ENCODE assay signal across 8 cellular contexts in genomic region chr7:51366930-51367613, GRCh38. TPM values are rescaled to one million over a fixed set of nuclear protein-coding genes. Genes with fewer than 3 reads are reported as not detected.
DNase-seq lines count a peak whose midpoint lies in the region; ATAC-seq and TF ChIP-seq lines count a peak whose summit lies in the region.

No MANE protein-coding gene starts in this region.

- H3K36me3 Mint-ChIP-seq in neural progenitor cell (no peaks in the 10 kb centered on the region), CD14-positive monocyte (no peaks in the 10 kb centered on the region)

- H3K4me1 Mint-ChIP-seq in neural progenitor cell (peaks cover 12% of the 10 kb centered on the region), CD14-positive monocyte (no peaks in the 10 kb centered on the region)

- no peaks in the 10 kb centered on the region for H3K9me3 ChIP-seq in neural progenitor cell (ENCODE audit: low read depth)

- no peak overlapping the region for H3K9ac ChIP-seq in neural progenitor cell

- no peak overlapping the region for H3K27ac Mint-ChIP-seq in neural progenitor cell
- H3K27ac Mint-ChIP-seq in CD14-positive monocyte = no peak overlapping the region

- H3F3A ChIP-seq in neural progenitor cell (ENCODE audit: low read depth) = peaks cover 6% of the 10 kb centered on the region

- ATAC-seq in GM21367 (IDR thresholded peaks at IDR 0.05; ENCODE audit: unreplicated experiment) = peak; percentile 84
- ATAC-seq in GM18870 (IDR thresholded peaks at IDR 0.05; ENCODE audit: unreplicated experiment) = no peak

- H3K27me3 Mint-ChIP-seq in neural progenitor cell (ENCODE audit: insufficient read depth, low read depth) (peaks cover 5% of the 10 kb centered on the region), CD14-positive monocyte (ENCODE audit: low read depth in 3 of 3) (peaks cover 0 to 4% (median 2%) of the 10 kb centered on the region in 3 donors)

- no peaks in the 10 kb centered on the region for H4K20me1 ChIP-seq in neural progenitor cell (ENCODE audit: low read depth)

- peak; percentile 71 for DNase-seq in Daoy (ENCODE audit: low read depth)
- DNase-seq in M059J (ENCODE audit: low read depth) = peak; percentile 24
- DNase-seq in SK-MEL-5 (ENCODE audit: low read depth, low spot score) = peak; percentile 80
- DNase-seq in fibroblast of pulmonary artery (ENCODE audit: low read depth) = peak; percentile 55
- peak; percentile 87 for DNase-seq in neural progenitor cell (ENCODE audit: low spot score)
- no peak for DNase-seq in CD14-positive monocyte (ENCODE audit: low spot score)

- H2AFZ ChIP-seq in neural progenitor cell (replicated peaks) = peak overlapping the region; percentile 91

- H3K27ac ChIP-seq in neural progenitor cell = no peak overlapping the region

- peaks cover 7% of the 10 kb centered on the region for H3K9me3 Mint-ChIP-seq in neural progenitor cell
- peaks cover 0 to 6% (median 0%) of the 10 kb centered on the region in 7 donors for H3K9me3 Mint-ChIP-seq in CD14-positive monocyte

- H3K36me3 ChIP-seq in neural progenitor cell = no peaks in the 10 kb centered on the region

- H3K4me2 ChIP-seq in neural progenitor cell = peak overlapping the region; percentile 33

- H3K4me3 Mint-ChIP-seq in neural progenitor cell (no peak overlapping the region), CD14-positive monocyte (no peak overlapping the region)

- no peak overlapping the region for H3K4me3 ChIP-seq in fibroblast of pulmonary artery (replicated peaks; ENCODE audit: low read depth, low read length)
- no peak overlapping the region for H3K4me3 ChIP-seq in neural progenitor cell

- no peaks in the 10 kb centered on the region for H3K27me3 ChIP-seq in neural progenitor cell

- H3K79me2 ChIP-seq in neural progenitor cell (ENCODE audit: low read depth) = no peaks in the 10 kb centered on the region

- H3K4me1 ChIP-seq in neural progenitor cell = peaks cover 9% of the 10 kb centered on the region

- TF ChIP-seq CTCF in fibroblast of pulmonary artery (IDR thresholded peaks at IDR 0.05; ENCODE audit: low read length, missing control alignments) (peak; percentile 59), neural progenitor cell (IDR thresholded peaks at IDR 0.05) (peak; percentile 78), CD14-positive monocyte (IDR thresholded peaks at IDR 0.05) (no peak)

- intact Hi-C loops in CD14-positive monocyte (cut with micrococcal nuclease) = no loop called here

- in situ Hi-C loops in SK-MEL-5 (cut with HindIII; ENCODE audit: low pct_unique_long_range_greater_than_20kb, low sequenced_read_pairs) = no loop called here

RNA-seq across cellular contexts. Expression of gene COBL, which starts 50.5 kb away (rescaled TPM):
- total RNA-seq in Daoy (2014; rRNA removed; shearing (Covaris generic)) = 4.6 and 6.1 TPM in 2 replicates
- total RNA-seq in M059J (2014; rRNA removed; shearing (Covaris generic)) = 0.10 TPM in 1 of 2 replicates, not detected in the other
- total RNA-seq in SK-MEL-5 (2014; rRNA removed; shearing (Covaris generic)) = 8.6 and 9.2 TPM in 2 replicates
- 9.4 and 9.6 TPM in 2 replicates for polyA plus RNA-seq in SK-MEL-5 (2015; cell fraction: cytosol; rRNA removed)
- 5.7 and 11.7 TPM in 2 replicates for polyA plus RNA-seq in SK-MEL-5 (2015; cell fraction: nucleus; rRNA removed)
- 5.4 and 6.3 TPM in 2 replicates for total RNA-seq in neural progenitor cell (ENCODE audit: low replicate concordance)
- not detected for polyA plus RNA-seq in CD14-positive monocyte
